Comparison of ENCODE assay signal across 1 cellular context in the genomic region with DNA sequence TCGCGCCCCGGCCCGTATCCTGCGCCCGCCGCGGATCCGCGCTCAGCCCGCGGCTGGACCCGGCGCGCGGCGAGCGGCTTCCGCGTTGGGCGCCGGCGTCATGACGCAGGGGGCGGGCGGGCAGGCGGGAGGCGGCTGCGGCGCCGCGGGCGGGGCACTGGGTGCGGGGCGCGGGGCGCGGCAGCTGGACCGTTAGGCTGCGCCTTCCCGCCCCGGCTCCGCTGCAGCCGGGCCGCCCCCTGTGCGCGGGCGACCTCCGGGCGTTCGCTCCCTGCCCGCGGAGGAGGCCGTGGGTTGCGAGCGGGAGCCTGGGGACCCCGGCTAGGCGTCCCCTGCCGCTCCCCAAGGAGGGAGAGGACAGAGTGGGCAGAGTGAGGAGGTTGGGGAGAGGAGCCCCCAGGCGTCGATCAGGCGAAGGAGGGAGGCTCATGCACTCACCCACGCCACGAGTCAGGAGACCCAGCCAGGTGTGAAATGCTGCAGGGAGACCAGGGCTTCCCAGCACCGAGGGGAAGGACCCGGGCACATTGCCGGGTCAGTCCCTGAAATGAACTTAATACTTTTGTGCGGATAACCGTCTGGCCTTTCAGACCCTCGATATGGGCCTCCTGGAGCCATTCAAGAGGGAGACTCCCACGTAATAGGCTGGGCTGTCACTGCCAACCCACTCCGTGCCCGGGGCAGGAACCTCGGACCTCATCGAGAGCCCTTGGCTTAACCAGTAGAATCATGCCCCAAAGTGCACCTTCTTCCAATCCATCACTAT.
A peak's percentile ranks its signal among the peaks of the same experiment; 100 is the strongest.
TF ChIP-seq lines count a peak whose summit lies in the region.

A gene (minus strand): TSS at position 55 of the 766 bp plus-strand sequence. CDS start 252 bp downstream, outside the sequence.

TF ChIP-seq in K562, 482 proteins besides CTCF, POLR2A, EP300 and RAD21 (continued from another document):
- TF ChIP-seq, protein P1, sequence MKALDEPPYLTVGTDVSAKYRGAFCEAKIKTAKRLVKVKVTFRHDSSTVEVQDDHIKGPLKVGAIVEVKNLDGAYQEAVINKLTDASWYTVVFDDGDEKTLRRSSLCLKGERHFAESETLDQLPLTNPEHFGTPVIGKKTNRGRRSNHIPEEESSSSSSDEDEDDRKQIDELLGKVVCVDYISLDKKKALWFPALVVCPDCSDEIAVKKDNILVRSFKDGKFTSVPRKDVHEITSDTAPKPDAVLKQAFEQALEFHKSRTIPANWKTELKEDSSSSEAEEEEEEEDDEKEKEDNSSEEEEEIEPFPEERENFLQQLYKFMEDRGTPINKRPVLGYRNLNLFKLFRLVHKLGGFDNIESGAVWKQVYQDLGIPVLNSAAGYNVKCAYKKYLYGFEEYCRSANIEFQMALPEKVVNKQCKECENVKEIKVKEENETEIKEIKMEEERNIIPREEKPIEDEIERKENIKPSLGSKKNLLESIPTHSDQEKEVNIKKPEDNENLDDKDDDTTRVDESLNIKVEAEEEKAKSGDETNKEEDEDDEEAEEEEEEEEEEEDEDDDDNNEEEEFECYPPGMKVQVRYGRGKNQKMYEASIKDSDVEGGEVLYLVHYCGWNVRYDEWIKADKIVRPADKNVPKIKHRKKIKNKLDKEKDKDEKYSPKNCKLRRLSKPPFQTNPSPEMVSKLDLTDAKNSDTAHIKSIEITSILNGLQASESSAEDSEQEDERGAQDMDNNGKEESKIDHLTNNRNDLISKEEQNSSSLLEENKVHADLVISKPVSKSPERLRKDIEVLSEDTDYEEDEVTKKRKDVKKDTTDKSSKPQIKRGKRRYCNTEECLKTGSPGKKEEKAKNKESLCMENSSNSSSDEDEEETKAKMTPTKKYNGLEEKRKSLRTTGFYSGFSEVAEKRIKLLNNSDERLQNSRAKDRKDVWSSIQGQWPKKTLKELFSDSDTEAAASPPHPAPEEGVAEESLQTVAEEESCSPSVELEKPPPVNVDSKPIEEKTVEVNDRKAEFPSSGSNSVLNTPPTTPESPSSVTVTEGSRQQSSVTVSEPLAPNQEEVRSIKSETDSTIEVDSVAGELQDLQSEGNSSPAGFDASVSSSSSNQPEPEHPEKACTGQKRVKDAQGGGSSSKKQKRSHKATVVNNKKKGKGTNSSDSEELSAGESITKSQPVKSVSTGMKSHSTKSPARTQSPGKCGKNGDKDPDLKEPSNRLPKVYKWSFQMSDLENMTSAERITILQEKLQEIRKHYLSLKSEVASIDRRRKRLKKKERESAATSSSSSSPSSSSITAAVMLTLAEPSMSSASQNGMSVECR (CRISPR knock-in tag; IDR thresholded peaks at IDR 0.05): no peak
- TF ChIP-seq, protein P2, sequence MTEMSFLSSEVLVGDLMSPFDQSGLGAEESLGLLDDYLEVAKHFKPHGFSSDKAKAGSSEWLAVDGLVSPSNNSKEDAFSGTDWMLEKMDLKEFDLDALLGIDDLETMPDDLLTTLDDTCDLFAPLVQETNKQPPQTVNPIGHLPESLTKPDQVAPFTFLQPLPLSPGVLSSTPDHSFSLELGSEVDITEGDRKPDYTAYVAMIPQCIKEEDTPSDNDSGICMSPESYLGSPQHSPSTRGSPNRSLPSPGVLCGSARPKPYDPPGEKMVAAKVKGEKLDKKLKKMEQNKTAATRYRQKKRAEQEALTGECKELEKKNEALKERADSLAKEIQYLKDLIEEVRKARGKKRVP (CRISPR knock-in tag; IDR thresholded peaks at IDR 0.05): 0 out of 2 replicates have a peak, but pooled peaks have one; percentile 4
- TF ChIP-seq, protein P3, sequence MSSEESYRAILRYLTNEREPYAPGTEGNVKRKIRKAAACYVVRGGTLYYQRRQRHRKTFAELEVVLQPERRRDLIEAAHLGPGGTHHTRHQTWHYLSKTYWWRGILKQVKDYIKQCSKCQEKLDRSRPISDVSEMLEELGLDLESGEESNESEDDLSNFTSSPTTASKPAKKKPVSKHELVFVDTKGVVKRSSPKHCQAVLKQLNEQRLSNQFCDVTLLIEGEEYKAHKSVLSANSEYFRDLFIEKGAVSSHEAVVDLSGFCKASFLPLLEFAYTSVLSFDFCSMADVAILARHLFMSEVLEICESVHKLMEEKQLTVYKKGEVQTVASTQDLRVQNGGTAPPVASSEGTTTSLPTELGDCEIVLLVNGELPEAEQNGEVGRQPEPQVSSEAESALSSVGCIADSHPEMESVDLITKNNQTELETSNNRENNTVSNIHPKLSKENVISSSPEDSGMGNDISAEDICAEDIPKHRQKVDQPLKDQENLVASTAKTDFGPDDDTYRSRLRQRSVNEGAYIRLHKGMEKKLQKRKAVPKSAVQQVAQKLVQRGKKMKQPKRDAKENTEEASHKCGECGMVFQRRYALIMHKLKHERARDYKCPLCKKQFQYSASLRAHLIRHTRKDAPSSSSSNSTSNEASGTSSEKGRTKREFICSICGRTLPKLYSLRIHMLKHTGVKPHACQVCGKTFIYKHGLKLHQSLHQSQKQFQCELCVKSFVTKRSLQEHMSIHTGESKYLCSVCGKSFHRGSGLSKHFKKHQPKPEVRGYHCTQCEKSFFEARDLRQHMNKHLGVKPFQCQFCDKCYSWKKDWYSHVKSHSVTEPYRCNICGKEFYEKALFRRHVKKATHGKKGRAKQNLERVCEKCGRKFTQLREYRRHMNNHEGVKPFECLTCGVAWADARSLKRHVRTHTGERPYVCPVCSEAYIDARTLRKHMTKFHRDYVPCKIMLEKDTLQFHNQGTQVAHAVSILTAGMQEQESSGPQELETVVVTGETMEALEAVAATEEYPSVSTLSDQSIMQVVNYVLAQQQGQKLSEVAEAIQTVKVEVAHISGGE (CRISPR knock-in tag; IDR thresholded peaks at IDR 0.05): no peak
- TF ChIP-seq SRF (CRISPR knock-in tag; IDR thresholded peaks at IDR 0.05) (no peak), KAT7 (CRISPR knock-in tag; IDR thresholded peaks at IDR 0.05; ENCODE audit: borderline replicate concordance) (0 out of 2 replicates have a peak, but pooled peaks have one; percentile 12), DPF2 (IDR thresholded peaks at IDR 0.05) (0 out of 2 replicates have a peak, but pooled peaks have one; percentile 11), ZNF696 (CRISPR knock-in tag; conservative IDR thresholded peaks at IDR 0.05) (no peak), DACH1 (IDR thresholded peaks at IDR 0.05; ENCODE audit: partially characterized antibody) (no peak), TAF7 (tag; IDR thresholded peaks at IDR 0.05) (no peak), MEF2D (tag; conservative IDR thresholded peaks at IDR 0.05; ENCODE audit: low read depth) (no peak), ZNF76 (CRISPR knock-in tag; IDR thresholded peaks at IDR 0.05; ENCODE audit: borderline replicate concordance) (no peak), TAL1 (IDR thresholded peaks at IDR 0.05) (no peak), HEY1 (CRISPR knock-in tag; IDR thresholded peaks at IDR 0.05; ENCODE audit: borderline replicate concordance) (no peak), TGIF2 (CRISPR knock-in tag; IDR thresholded peaks at IDR 0.05) (no peak), XRCC5 (IDR thresholded peaks at IDR 0.05; ENCODE audit: low read depth, low read length) (no peak), E2F3 (CRISPR knock-in tag; IDR thresholded peaks at IDR 0.05) (peak; percentile 87; the same call in 1 of the 2 replicates), KLF1 (tag; IDR thresholded peaks at IDR 0.05) (0 out of 2 replicates have a peak, but pooled peaks have one; percentile 19), CBX1 (IDR thresholded peaks at IDR 0.05; ENCODE audit: low read depth) (0 out of 2 replicates have a peak, but pooled peaks have one; percentile 24), HMGN3 (IDR thresholded peaks at IDR 0.05; ENCODE audit: borderline replicate concordance, extremely low read depth, insufficient read length, low read depth, low read length) (no peak), TARDBP (IDR thresholded peaks at IDR 0.05) (no peak), LEF1 (IDR thresholded peaks at IDR 0.05) (no peak), NEUROD1 (IDR thresholded peaks at IDR 0.05; ENCODE audit: borderline replicate concordance, low read depth, low read length, partially characterized antibody) (no peak), ZEB2 (IDR thresholded peaks at IDR 0.05) (no peak), SRSF7 (optimal IDR thresholded peaks at IDR 0.05; ENCODE audit: low read depth, low read length) (no peak)
- TF ChIP-seq, protein P4, sequence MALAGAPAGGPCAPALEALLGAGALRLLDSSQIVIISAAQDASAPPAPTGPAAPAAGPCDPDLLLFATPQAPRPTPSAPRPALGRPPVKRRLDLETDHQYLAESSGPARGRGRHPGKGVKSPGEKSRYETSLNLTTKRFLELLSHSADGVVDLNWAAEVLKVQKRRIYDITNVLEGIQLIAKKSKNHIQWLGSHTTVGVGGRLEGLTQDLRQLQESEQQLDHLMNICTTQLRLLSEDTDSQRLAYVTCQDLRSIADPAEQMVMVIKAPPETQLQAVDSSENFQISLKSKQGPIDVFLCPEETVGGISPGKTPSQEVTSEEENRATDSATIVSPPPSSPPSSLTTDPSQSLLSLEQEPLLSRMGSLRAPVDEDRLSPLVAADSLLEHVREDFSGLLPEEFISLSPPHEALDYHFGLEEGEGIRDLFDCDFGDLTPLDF (CRISPR knock-in tag; IDR thresholded peaks at IDR 0.05): no peak
- TF ChIP-seq, protein P5, sequence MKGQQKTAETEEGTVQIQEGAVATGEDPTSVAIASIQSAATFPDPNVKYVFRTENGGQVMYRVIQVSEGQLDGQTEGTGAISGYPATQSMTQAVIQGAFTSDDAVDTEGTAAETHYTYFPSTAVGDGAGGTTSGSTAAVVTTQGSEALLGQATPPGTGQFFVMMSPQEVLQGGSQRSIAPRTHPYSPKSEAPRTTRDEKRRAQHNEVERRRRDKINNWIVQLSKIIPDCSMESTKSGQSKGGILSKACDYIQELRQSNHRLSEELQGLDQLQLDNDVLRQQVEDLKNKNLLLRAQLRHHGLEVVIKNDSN (CRISPR knock-in tag; IDR thresholded peaks at IDR 0.05): no peak
- TF ChIP-seq, protein P6, sequence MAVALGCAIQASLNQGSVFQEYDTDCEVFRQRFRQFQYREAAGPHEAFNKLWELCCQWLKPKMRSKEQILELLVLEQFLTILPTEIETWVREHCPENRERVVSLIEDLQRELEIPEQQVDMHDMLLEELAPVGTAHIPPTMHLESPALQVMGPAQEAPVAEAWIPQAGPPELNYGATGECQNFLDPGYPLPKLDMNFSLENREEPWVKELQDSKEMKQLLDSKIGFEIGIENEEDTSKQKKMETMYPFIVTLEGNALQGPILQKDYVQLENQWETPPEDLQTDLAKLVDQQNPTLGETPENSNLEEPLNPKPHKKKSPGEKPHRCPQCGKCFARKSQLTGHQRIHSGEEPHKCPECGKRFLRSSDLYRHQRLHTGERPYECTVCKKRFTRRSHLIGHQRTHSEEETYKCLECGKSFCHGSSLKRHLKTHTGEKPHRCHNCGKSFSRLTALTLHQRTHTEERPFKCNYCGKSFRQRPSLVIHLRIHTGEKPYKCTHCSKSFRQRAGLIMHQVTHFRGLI (CRISPR knock-in tag; IDR thresholded peaks at IDR 0.05): no peak
- TF ChIP-seq, protein P7, sequence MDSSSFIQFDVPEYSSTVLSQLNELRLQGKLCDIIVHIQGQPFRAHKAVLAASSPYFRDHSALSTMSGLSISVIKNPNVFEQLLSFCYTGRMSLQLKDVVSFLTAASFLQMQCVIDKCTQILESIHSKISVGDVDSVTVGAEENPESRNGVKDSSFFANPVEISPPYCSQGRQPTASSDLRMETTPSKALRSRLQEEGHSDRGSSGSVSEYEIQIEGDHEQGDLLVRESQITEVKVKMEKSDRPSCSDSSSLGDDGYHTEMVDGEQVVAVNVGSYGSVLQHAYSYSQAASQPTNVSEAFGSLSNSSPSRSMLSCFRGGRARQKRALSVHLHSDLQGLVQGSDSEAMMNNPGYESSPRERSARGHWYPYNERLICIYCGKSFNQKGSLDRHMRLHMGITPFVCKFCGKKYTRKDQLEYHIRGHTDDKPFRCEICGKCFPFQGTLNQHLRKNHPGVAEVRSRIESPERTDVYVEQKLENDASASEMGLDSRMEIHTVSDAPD (CRISPR knock-in tag; IDR thresholded peaks at IDR 0.05): no peak
- TF ChIP-seq, protein P8, sequence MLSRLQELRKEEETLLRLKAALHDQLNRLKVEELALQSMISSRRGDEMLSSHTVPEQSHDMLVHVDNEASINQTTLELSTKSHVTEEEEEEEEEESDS (CRISPR knock-in tag; IDR thresholded peaks at IDR 0.05): no peak
- TF ChIP-seq, protein P9, sequence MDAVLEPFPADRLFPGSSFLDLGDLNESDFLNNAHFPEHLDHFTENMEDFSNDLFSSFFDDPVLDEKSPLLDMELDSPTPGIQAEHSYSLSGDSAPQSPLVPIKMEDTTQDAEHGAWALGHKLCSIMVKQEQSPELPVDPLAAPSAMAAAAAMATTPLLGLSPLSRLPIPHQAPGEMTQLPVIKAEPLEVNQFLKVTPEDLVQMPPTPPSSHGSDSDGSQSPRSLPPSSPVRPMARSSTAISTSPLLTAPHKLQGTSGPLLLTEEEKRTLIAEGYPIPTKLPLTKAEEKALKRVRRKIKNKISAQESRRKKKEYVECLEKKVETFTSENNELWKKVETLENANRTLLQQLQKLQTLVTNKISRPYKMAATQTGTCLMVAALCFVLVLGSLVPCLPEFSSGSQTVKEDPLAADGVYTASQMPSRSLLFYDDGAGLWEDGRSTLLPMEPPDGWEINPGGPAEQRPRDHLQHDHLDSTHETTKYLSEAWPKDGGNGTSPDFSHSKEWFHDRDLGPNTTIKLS (IDR thresholded peaks at IDR 0.05; ENCODE audit: borderline replicate concordance, low read depth): peak; percentile 92
- TF ChIP-seq, protein P10, sequence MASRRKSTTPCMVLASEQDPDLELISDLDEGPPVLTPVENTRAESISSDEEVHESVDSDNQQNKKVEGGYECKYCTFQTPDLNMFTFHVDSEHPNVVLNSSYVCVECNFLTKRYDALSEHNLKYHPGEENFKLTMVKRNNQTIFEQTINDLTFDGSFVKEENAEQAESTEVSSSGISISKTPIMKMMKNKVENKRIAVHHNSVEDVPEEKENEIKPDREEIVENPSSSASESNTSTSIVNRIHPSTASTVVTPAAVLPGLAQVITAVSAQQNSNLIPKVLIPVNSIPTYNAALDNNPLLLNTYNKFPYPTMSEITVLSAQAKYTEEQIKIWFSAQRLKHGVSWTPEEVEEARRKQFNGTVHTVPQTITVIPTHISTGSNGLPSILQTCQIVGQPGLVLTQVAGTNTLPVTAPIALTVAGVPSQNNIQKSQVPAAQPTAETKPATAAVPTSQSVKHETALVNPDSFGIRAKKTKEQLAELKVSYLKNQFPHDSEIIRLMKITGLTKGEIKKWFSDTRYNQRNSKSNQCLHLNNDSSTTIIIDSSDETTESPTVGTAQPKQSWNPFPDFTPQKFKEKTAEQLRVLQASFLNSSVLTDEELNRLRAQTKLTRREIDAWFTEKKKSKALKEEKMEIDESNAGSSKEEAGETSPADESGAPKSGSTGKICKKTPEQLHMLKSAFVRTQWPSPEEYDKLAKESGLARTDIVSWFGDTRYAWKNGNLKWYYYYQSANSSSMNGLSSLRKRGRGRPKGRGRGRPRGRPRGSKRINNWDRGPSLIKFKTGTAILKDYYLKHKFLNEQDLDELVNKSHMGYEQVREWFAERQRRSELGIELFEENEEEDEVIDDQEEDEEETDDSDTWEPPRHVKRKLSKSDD (conservative IDR thresholded peaks at IDR 0.05; ENCODE audit: low read length): no peak
- TF ChIP-seq, protein P11, sequence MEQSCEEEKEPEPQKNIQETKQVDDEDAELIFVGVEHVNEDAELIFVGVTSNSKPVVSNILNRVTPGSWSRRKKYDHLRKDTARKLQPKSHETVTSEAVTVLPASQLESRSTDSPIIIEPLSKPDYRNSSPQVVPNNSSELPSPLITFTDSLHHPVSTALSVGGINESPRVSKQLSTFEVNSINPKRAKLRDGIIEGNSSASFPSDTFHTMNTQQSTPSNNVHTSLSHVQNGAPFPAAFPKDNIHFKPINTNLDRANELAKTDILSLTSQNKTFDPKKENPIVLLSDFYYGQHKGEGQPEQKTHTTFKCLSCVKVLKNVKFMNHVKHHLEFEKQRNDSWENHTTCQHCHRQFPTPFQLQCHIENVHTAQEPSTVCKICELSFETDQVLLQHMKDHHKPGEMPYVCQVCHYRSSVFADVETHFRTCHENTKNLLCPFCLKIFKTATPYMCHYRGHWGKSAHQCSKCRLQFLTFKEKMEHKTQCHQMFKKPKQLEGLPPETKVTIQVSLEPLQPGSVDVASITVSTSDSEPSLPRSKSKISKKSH (CRISPR knock-in tag; IDR thresholded peaks at IDR 0.05): no peak
TF ChIP-seq in K562: peak in this region for 97.
